Comparison of ENCODE assay signal across 31 cellular contexts in the genomic region with DNA sequence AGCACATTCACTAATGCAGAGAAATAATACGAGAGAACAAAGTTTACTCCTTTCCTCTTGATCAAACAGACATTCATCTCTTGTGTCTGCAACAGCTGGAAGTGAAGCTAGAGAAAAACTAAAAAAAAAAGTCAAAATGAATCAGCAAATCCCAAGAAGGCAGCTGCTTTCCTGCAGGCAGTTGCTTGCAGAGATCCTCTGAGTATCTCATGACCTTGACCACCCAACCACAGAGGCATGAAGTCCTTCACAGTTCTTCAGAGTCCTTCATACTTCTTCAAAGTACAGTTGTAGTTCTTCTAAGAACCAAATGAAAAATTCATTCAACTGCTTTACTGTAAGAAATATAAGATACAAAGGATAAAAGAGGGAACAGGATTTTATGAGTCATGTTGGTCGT.
DNase-seq lines count a peak whose midpoint lies in the region; ATAC-seq, FAIRE-seq and TF ChIP-seq lines count a peak whose summit lies in the region.
"Had no signal": no experiment of that assay in that cellular context is flagged by ENCODE, and none has a peak within 500 bp of the region (broad histone marks: within the 10 kb centered on the region; RNA-seq: fewer than 3 reads in every experiment).

No MANE protein-coding gene starts in this region.

- CTCF ChIA-PET in K562 (lab: Yijun Ruan, JAX; ENCODE audit: low intra/inter-chr PET ratio): interaction anchor here (0.6 kb wide), 1 partner anchor 277 kb away, joined by 4 read pairs; no protein-coding TSS in a partner anchor

- no peaks in the 10 kb centered on the region for H3K36me3 ChIP-seq in K562 (ENCODE audit: control insufficient read depth, insufficient read depth, low read length)
- H3K36me3 ChIP-seq: colonic mucosa, neutrophil, prostate gland had no signal

- in situ Hi-C loops in K562 (cut with MboI): no loop called here

- no peak overlapping the region for H3K4me2 ChIP-seq in K562 (ENCODE audit: insufficient read depth, low read length)

- DNase-seq in LHCN-M2 (ENCODE audit: low read depth) (peak; percentile 96), K562 (ENCODE audit: extremely low read depth in 1 of 4, low spot score in 3 of 4) (peak in 1 of 4 experiments; percentile 7), iris pigment epithelial cell (ENCODE audit: low read depth) (peak; percentile 72), GF-D8 (lab: John Stamatoyannopoulos, UW) (no peak), lower leg skin (ENCODE audit: low spot score in 2 of 2) (no peak), NCI-H1048 (lab: John Stamatoyannopoulos, UW) (no peak)
- no peak for DNase-seq in activated CD8-positive, alpha-beta memory T cell treated with anti-CD3 and anti-CD28 coated beads for 24 hours
- DNase-seq: activated CD4-positive, alpha-beta memory T cell treated with anti-CD3 and anti-CD28 coated beads for 36 hours; activated CD4-positive, CD25-positive, alpha-beta regulatory T cell treated with anti-CD3 and anti-CD28 coated beads, Interleukin-2, amount 50 U/mL, for 72 hours; activated CD8-positive, alpha-beta memory T cell treated with anti-CD3 and anti-CD28 coated beads, Interleukin-2, amount 50 U/mL, for 48 hours; activated naive CD4-positive, alpha-beta T cell treated with anti-CD3 and anti-CD28 coated beads, Interleukin-2, amount 10 ng/mL, durations not matched to agents 7 days and 5 days; amniotic stem cell; Caco-2; colonic mucosa; DMS79; effector memory CD4-positive, alpha-beta T cell; GM23248; heart left ventricle; kidney; naive thymus-derived CD4-positive, alpha-beta T cell; NCI-H1930; NCI-H2227 treated with DMSO at 0.1 percent for 48 hours; NCI-H69; SHP77; stimulated activated CD4-positive, alpha-beta T cell treated with anti-CD3 and anti-CD28 coated beads, Interleukin-4, amount 100 ng/mL, for 24 hours; transverse colon had no signal

- no peaks in the 10 kb centered on the region for H3K9me1 ChIP-seq in K562 (ENCODE audit: control insufficient read depth, insufficient read depth, low read length)

- TF ChIP-seq EP300 in K562 (IDR thresholded peaks at IDR 0.05; ENCODE audit: low read length): no peak

- H3K79me2 ChIP-seq in K562 (ENCODE audit: control insufficient read depth, insufficient read depth, low read length): no peaks in the 10 kb centered on the region

- H4K20me1 ChIP-seq in K562 (replicated peaks; ENCODE audit: control insufficient read depth, insufficient read depth, low read length): no peaks in the 10 kb centered on the region

- no peaks in the 10 kb centered on the region for H3K4me1 ChIP-seq in K562 (replicated peaks in 1 of 2; ENCODE audit: control insufficient read depth in 2 of 2, insufficient read depth in 2 of 2, low read length in 2 of 2)
- H3K4me1 ChIP-seq: Caco-2, colonic mucosa, heart left ventricle, prostate gland, transverse colon had no signal

- no peak overlapping the region for H3K27ac ChIP-seq in K562 (ENCODE audit: extremely low read depth, low read depth, low read length)
- H3K27ac ChIP-seq: C4-2B, colonic mucosa, GM23248, heart left ventricle, neutrophil, prostate gland, transverse colon had no signal

- intact Hi-C loops in K562 (cut with micrococcal nuclease) (no loop called here), lower leg skin (cut with DNase I; ENCODE audit: low total_unique reads) (no loop called here)

- H3K9me3 ChIP-seq in K562 (replicated peaks; ENCODE audit: control insufficient read depth, insufficient read depth, low read depth, low read length): peaks cover 7% of the 10 kb centered on the region; the same call in 1 of the 2 replicates
- H3K9me3 ChIP-seq: colonic mucosa, prostate gland had no signal

- H2AFZ ChIP-seq in K562 (ENCODE audit: low read depth, low read length): no peak overlapping the region
- H2AFZ ChIP-seq: GM23248 had no signal

- POLR2A ChIA-PET in K562 (lab: Yijun Ruan, JAX): no interaction called here

- WGBS in K562 (ENCODE audit: insufficient coverage, low coverage, missing lambda C conversion rate): 56% methylated on average over 2 of the region's 2 CpGs
- 78 to 90% methylated on average over 2 of the region's 2 CpGs for WGBS in lower leg skin, 2 donors

- no peak for FAIRE-seq in K562 (lab: Jason Lieb, UNC)
- FAIRE-seq: kidney had no signal

- no peak for TF ChIP-seq POLR2A in K562 (conservative IDR thresholded peaks at IDR 0.05)
- no peak for TF ChIP-seq POLR2A in lower leg skin (IDR thresholded peaks at IDR 0.05)

- ATAC-seq in K562: no peak
- ATAC-seq: heart left ventricle; naive thymus-derived CD4-positive, alpha-beta T cell; Panc1; sciatic nerve had no signal

- H3K27me3 ChIP-seq in K562 (ENCODE audit: control insufficient read depth in 2 of 2, insufficient read depth in 2 of 2, low read length in 2 of 2): no peaks in the 10 kb centered on the region
- H3K27me3 ChIP-seq: colonic mucosa, heart left ventricle, neutrophil, transverse colon had no signal

- no TSS peak for BruUV-seq in K562 (replicated peaks; lab: Mats Ljungman, UMichigan)

- no peak overlapping the region for H3K9ac ChIP-seq in K562 (ENCODE audit: insufficient read depth in 1 of 2, low read depth in 2 of 2, low read length in 2 of 2)
- H3K9ac ChIP-seq: GM23248 had no signal

- TF ChIP-seq CTCF in K562 (IDR thresholded peaks at IDR 0.05 in 2 of 3, conservative IDR thresholded peaks at IDR 0.05 in 1 of 3; ENCODE audit: insufficient read depth in 2 of 3, low read depth in 1 of 3, low read length in 3 of 3) (no peak), lower leg skin (IDR thresholded peaks at IDR 0.05) (no peak)

- no peak for TF ChIP-seq RAD21 in K562 (CRISPR knock-in tag; conservative IDR thresholded peaks at IDR 0.05 in 1 of 2, IDR thresholded peaks at IDR 0.05 in 1 of 2)

- no peak overlapping the region for H3K4me3 ChIP-seq in K562
- H3K4me3 ChIP-seq in lower leg skin (ENCODE audit: low read depth, poor library complexity, severe bottlenecking): no peak overlapping the region
- H3K4me3 ChIP-seq: colonic mucosa, GM23248, heart left ventricle, prostate gland, transverse colon had no signal

TF ChIP-seq in K562, 482 proteins besides CTCF, POLR2A, EP300 and RAD21 (continues in another document):
- TF ChIP-seq ZNF778 (CRISPR knock-in tag; IDR thresholded peaks at IDR 0.05): no peak
- no peak for TF ChIP-seq RERE (CRISPR knock-in tag; IDR thresholded peaks at IDR 0.05; ENCODE audit: borderline replicate concordance)
- no peak for TF ChIP-seq CHAMP1 (IDR thresholded peaks at IDR 0.05)
- TF ChIP-seq NFE2 (IDR thresholded peaks at IDR 0.05; ENCODE audit: low read depth): peak; percentile 45; the same call in 1 of the 2 replicates
- no peak for TF ChIP-seq SMAD3 (CRISPR knock-in tag; conservative IDR thresholded peaks at IDR 0.05)

Comparison
In these comparisons a context has a peak if more than half of its experiments do, and no peak if none do; other contexts are left out.
1. DNase-seq: peak in LHCN-M2 (single experiment) and iris pigment epithelial cell (single experiment); none in GF-D8 (single experiment), activated CD8-positive, alpha-beta memory T cell treated with anti-CD3 and anti-CD28 coated beads for 24 hours (single experiment), lower leg skin (0 of 2) and NCI-H1048 (single experiment).